ENCODE assay signal across 9 cellular contexts in genomic region chr6:116444092-116444491, GRCh38. TPM values are rescaled to one million over a fixed set of nuclear protein-coding genes. Genes with fewer than 3 reads are reported as not detected.
DNase-seq lines count a peak whose midpoint lies in the region; ATAC-seq and TF ChIP-seq lines count a peak whose summit lies in the region.
"Had no signal": no experiment of that assay in that cellular context is flagged by ENCODE, and none has a peak within 500 bp of the region (broad histone marks: within the 10 kb centered on the region; RNA-seq: fewer than 3 reads in every experiment).

No MANE protein-coding gene starts in this region.

- H3K4me3 ChIP-seq in naive thymus-derived CD4-positive, alpha-beta T cell (ENCODE audit: low read length): no peak overlapping the region

- POLR2A ChIA-PET in naive thymus-derived CD4-positive, alpha-beta T cell (lab: Charles Lee): no interaction called here

- peak; percentile 75 for TF ChIP-seq CTCF in HFFc6 (IDR thresholded peaks at IDR 0.05)

- no peaks in the 10 kb centered on the region for H3K9me3 Mint-ChIP-seq in activated CD4-positive, alpha-beta T cell treated with anti-CD3 and anti-CD28 coated beads, Interleukin-2, amount 10 ng/mL, durations not matched to agents 24 days and 14 days
- no peaks in the 10 kb centered on the region for H3K9me3 Mint-ChIP-seq in HFFc6
- H3K9me3 Mint-ChIP-seq in naive thymus-derived CD4-positive, alpha-beta T cell: peaks cover 0 to 2% (median 0%) of the 10 kb centered on the region in 11 donors

- intact Hi-C loops in activated CD4-positive, alpha-beta T cell treated with anti-CD3 and anti-CD28 coated beads, Interleukin-2, amount 10 ng/mL, durations not matched to agents 24 days and 14 days (cut with micrococcal nuclease): loop anchor here (1.0 to 5.0 kb wide), 3 partner anchors 33 to 157 kb away; no protein-coding TSS in a partner anchor
- intact Hi-C loops in naive thymus-derived CD4-positive, alpha-beta T cell (cut with micrococcal nuclease): loop anchor here (1.0 to 2.0 kb wide), 4 partner anchors 19 to 157 kb away; no protein-coding TSS in a partner anchor

- H3K27me3 ChIP-seq in naive thymus-derived CD4-positive, alpha-beta T cell (ENCODE audit: control insufficient read depth in 2 of 2, insufficient read depth in 2 of 2, low read length in 2 of 2): no peaks in the 10 kb centered on the region

- DNase-seq in activated CD4-positive, alpha-beta T cell treated with anti-CD3 and anti-CD28 coated beads, Interleukin-2, amount 10 ng/mL, durations not matched to agents 24 days and 14 days: peak; percentile 63
- no peak for DNase-seq in activated CD4-positive, alpha-beta T cell treated with anti-CD3 and anti-CD28 coated beads for 48 hours
- DNase-seq in HFFc6: peak; percentile 29
- DNase-seq in NCI-H460 (ENCODE audit: extremely low read depth, low read depth): peak; percentile 8
- DNase-seq in cerebellum (ENCODE audit: low spot score): peak; percentile 7
- peak in 3 of 9 donors; percentile 7 to 27 (median 20) for DNase-seq in naive thymus-derived CD4-positive, alpha-beta T cell
- DNase-seq in NCI-H2081 treated with DMSO at 0.1 percent for 48 hours (lab: John Stamatoyannopoulos, UW): no peak
- no peak for DNase-seq in COLO668 (lab: John Stamatoyannopoulos, UW; ENCODE audit: unreplicated experiment)

- no peak overlapping the region for H3K27ac ChIP-seq in naive thymus-derived CD4-positive, alpha-beta T cell (ENCODE audit: low read depth, low read length)

- peak; percentile 76 for ATAC-seq in naive thymus-derived CD4-positive, alpha-beta T cell

- CTCF ChIA-PET in naive thymus-derived CD4-positive, alpha-beta T cell (lab: Charles Lee): interaction anchor here (0.7 to 0.9 kb wide), 2 partner anchors 18 to 113 kb away, joined by 3 read pairs; no protein-coding TSS in a partner anchor

- H3K4me1 ChIP-seq in naive thymus-derived CD4-positive, alpha-beta T cell (ENCODE audit: control insufficient read depth in 2 of 2, insufficient read depth in 2 of 2, low read length in 2 of 2): peaks cover 0 to 4% of the 10 kb centered on the region in 2 donors

- peaks cover 27% of the 10 kb centered on the region for H3K27me3 Mint-ChIP-seq in activated CD4-positive, alpha-beta T cell treated with anti-CD3 and anti-CD28 coated beads, Interleukin-2, amount 10 ng/mL, durations not matched to agents 24 days and 14 days
- no peaks in the 10 kb centered on the region for H3K27me3 Mint-ChIP-seq in HFFc6 (ENCODE audit: insufficient read depth)
- H3K27me3 Mint-ChIP-seq in naive thymus-derived CD4-positive, alpha-beta T cell: peaks cover 8 to 28% (median 20%) of the 10 kb centered on the region in 5 donors

- H3K4me1 Mint-ChIP-seq in activated CD4-positive, alpha-beta T cell treated with anti-CD3 and anti-CD28 coated beads, Interleukin-2, amount 10 ng/mL, durations not matched to agents 24 days and 14 days: peaks cover 18% of the 10 kb centered on the region
- peaks cover 93% of the 10 kb centered on the region for H3K4me1 Mint-ChIP-seq in HFFc6 (ENCODE audit: low read depth)
- H3K4me1 Mint-ChIP-seq in naive thymus-derived CD4-positive, alpha-beta T cell: peaks cover 0 to 32% (median 0%) of the 10 kb centered on the region in 7 donors

- no peaks in the 10 kb centered on the region for H3K36me3 ChIP-seq in naive thymus-derived CD4-positive, alpha-beta T cell (ENCODE audit: control insufficient read depth in 2 of 3, insufficient read depth in 3 of 3, low read length in 3 of 3)

- no peaks in the 10 kb centered on the region for H3K36me3 Mint-ChIP-seq in activated CD4-positive, alpha-beta T cell treated with anti-CD3 and anti-CD28 coated beads, Interleukin-2, amount 10 ng/mL, durations not matched to agents 24 days and 14 days (ENCODE audit: low read depth)
- no peaks in the 10 kb centered on the region for H3K36me3 Mint-ChIP-seq in HFFc6 (ENCODE audit: low read depth)
- peaks cover 0 to 7% (median 0%) of the 10 kb centered on the region in 5 donors for H3K36me3 Mint-ChIP-seq in naive thymus-derived CD4-positive, alpha-beta T cell
- H3K36me3 Mint-ChIP-seq: activated naive CD8-positive, alpha-beta T cell had no signal

- no peak overlapping the region for H3K27ac Mint-ChIP-seq in activated CD4-positive, alpha-beta T cell treated with anti-CD3 and anti-CD28 coated beads, Interleukin-2, amount 10 ng/mL, durations not matched to agents 24 days and 14 days
- peak overlapping the region; percentile 65 for H3K27ac Mint-ChIP-seq in HFFc6
- peak overlapping the region in 1 of 9 donors; percentile 25 for H3K27ac Mint-ChIP-seq in naive thymus-derived CD4-positive, alpha-beta T cell
- H3K27ac Mint-ChIP-seq: activated naive CD8-positive, alpha-beta T cell had no signal

- no peak overlapping the region for H3K4me3 Mint-ChIP-seq in activated CD4-positive, alpha-beta T cell treated with anti-CD3 and anti-CD28 coated beads, Interleukin-2, amount 10 ng/mL, durations not matched to agents 24 days and 14 days
- no peak overlapping the region for H3K4me3 Mint-ChIP-seq in HFFc6
- H3K4me3 Mint-ChIP-seq in naive thymus-derived CD4-positive, alpha-beta T cell: peak overlapping the region in 1 of 10 donors; percentile 36
- H3K4me3 Mint-ChIP-seq: activated naive CD8-positive, alpha-beta T cell had no signal

- H3K9me3 ChIP-seq in naive thymus-derived CD4-positive, alpha-beta T cell (ENCODE audit: control insufficient read depth in 2 of 3, low read length in 3 of 3): no peaks in the 10 kb centered on the region

RNA-seq across cellular contexts. Expression of gene CALHM6, which starts 17.1 kb away (rescaled TPM):
- 24.8 and 30.7 TPM in 2 replicates for total RNA-seq in activated CD4-positive, alpha-beta T cell treated with anti-CD3 and anti-CD28 coated beads, Interleukin-2, amount 10 ng/mL, durations not matched to agents 24 days and 14 days
- 1 to 10 TPM in 2 of 6 experiments, under 1 TPM in 2, not detected in 2; 0.31 to 2.1 (median 1.0) TPM for total RNA-seq in HFFc6 (2021; fragmentation: NEBNext Ultra II Directional; extraction: Animal tissue kit (Norgen Biotek cat#: 25700))
- 0.45 TPM in 1 of 2 replicates, not detected in the other for total RNA-seq in NCI-H460 (2014; rRNA removed; shearing (Covaris generic))
- 0.31 TPM in 1 of 2 replicates, not detected in the other for polyA plus RNA-seq in NCI-H460 (2014; cell fraction: nucleus; rRNA removed)
- total RNA-seq in cerebellum: 2.8 TPM
- total RNA-seq in naive thymus-derived CD4-positive, alpha-beta T cell: 10 to 100 TPM in 2 of 5 experiments, 1 to 10 TPM in 3; 3.0 to 79.3 (median 5.6) TPM
- 10 to 100 TPM; 24.4 to 52.1 TPM for polyA plus RNA-seq in naive thymus-derived CD4-positive, alpha-beta T cell

Comparison
In these comparisons a context has a peak if more than half of its experiments do, and no peak if none do; other contexts are left out.
1. DNase-seq: peak in activated CD4-positive, alpha-beta T cell treated with anti-CD3 and anti-CD28 coated beads, Interleukin-2, amount 10 ng/mL, durations not matched to agents 24 days and 14 days (single experiment), HFFc6 (single experiment), NCI-H460 (single experiment) and cerebellum (single experiment); none in activated CD4-positive, alpha-beta T cell treated with anti-CD3 and anti-CD28 coated beads for 48 hours (single experiment), NCI-H2081 treated with DMSO at 0.1 percent for 48 hours (single experiment) and COLO668 (single experiment).